Comparison of ENCODE assay signal across 1 cellular context in genomic region chr16:86662195-86662594, GRCh38.
TF ChIP-seq lines count a peak whose summit lies in the region.

No MANE protein-coding gene starts in this region.

TF ChIP-seq in SK-N-SH, 30 proteins besides CTCF, POLR2A, EP300 and RAD21 (continued from another document):
- TF ChIP-seq MAX (IDR thresholded peaks at IDR 0.05; ENCODE audit: low read depth), result peak; percentile 24; the same call in 1 of the 2 replicates
- TF ChIP-seq TCF12 (IDR thresholded peaks at IDR 0.05), result peak; percentile 54; the same call in 1 of the 2 replicates
- TF ChIP-seq SIN3A (IDR thresholded peaks at IDR 0.05; ENCODE audit: borderline replicate concordance, low read depth, low read length), result no peak
- no peak for TF ChIP-seq GATA2 (CRISPR knock-in tag; IDR thresholded peaks at IDR 0.05)
- no peak for TF ChIP-seq FOXJ3 (CRISPR knock-in tag; IDR thresholded peaks at IDR 0.05)
- TF ChIP-seq GABPA (IDR thresholded peaks at IDR 0.05; ENCODE audit: low read depth), result no peak
- peak; percentile 25; the same call in 1 of the 2 replicates for TF ChIP-seq FOSL2 (IDR thresholded peaks at IDR 0.05; ENCODE audit: borderline replicate concordance, low read depth)
- 0 out of 2 replicates have a peak, but pooled peaks have one; percentile 15 for TF ChIP-seq JUND (IDR thresholded peaks at IDR 0.05)
- TF ChIP-seq TEAD4 (IDR thresholded peaks at IDR 0.05; ENCODE audit: borderline replicate concordance, insufficient read depth), result peak; percentile 13; the same call in 1 of the 2 replicates
